In genomic region chr1:66570196-66570595, GRCh38 we compare ENCODE assay signal across 21 cellular contexts. TPM values are rescaled to one million over a fixed set of nuclear protein-coding genes. Genes with fewer than 3 reads are reported as not detected.
DNase-seq lines count a peak whose midpoint lies in the region; ATAC-seq, FAIRE-seq and TF ChIP-seq lines count a peak whose summit lies in the region.
"Had no signal": no experiment of that assay in that cellular context is flagged by ENCODE, and none has a peak within 500 bp of the region (broad histone marks: within the 10 kb centered on the region; RNA-seq: fewer than 3 reads in every experiment).

No MANE protein-coding gene starts in this region.

- H3K4me3 Mint-ChIP-seq in astrocyte (ENCODE audit: unreplicated experiment): no peak overlapping the region
- no peak overlapping the region for H3K4me3 Mint-ChIP-seq in stimulated activated naive B cell treated with anti-CD40 and anti-IgM and Interleukin-4, amounts not matched to agents 10 μg/mL and 1 μg/mL and 100 μg/mL, for 72 hours
- H3K4me3 Mint-ChIP-seq: CD8-positive, alpha-beta memory T cell had no signal

- FAIRE-seq in astrocyte (lab: Jason Lieb, UNC) (no peak), keratinocyte (lab: Jason Lieb, UNC) (peak; percentile 46)
- FAIRE-seq: A549, HepG2 had no signal

- no peaks in the 10 kb centered on the region for H3K27me3 Mint-ChIP-seq in astrocyte (ENCODE audit: low read depth, unreplicated experiment)
- peaks cover 0 to 5% of the 10 kb centered on the region in 2 donors for H3K27me3 Mint-ChIP-seq in stimulated activated naive B cell treated with anti-CD40 and anti-IgM and Interleukin-4, amounts not matched to agents 10 μg/mL and 1 μg/mL and 100 μg/mL, for 72 hours

- H3K27ac ChIP-seq in GM23248: no peak overlapping the region
- no peak overlapping the region for H3K27ac ChIP-seq in astrocyte (ENCODE audit: low read depth, low read length)
- no peak overlapping the region for H3K27ac ChIP-seq in keratinocyte (ENCODE audit: control insufficient read depth, insufficient read depth, low read length)
- no peak overlapping the region for H3K27ac ChIP-seq in gastrocnemius medialis
- H3K27ac ChIP-seq: A549; BLaER1 treated with 17β-estradiol and CSF1 and Interleukin-3, amounts not matched to agents 10 nM and 100 nM; KMS-11 had no signal

- no peak for ATAC-seq in GM19023 (IDR thresholded peaks at IDR 0.05; ENCODE audit: unreplicated experiment)
- no peak for ATAC-seq in stimulated activated naive B cell treated with anti-CD40 and anti-IgM and Interleukin-4, amounts not matched to agents 10 μg/mL and 1 μg/mL and 100 μg/mL, for 72 hours (replicated peaks)
- no peak for ATAC-seq in gastrocnemius medialis
- ATAC-seq: A549, HepG2, Right ventricle myocardium inferior had no signal

- H3K4me1 ChIP-seq in GM23248 (ENCODE audit: insufficient read depth) (peaks cover 41% of the 10 kb centered on the region), astrocyte (ENCODE audit: insufficient read depth, low read length) (peaks cover 16% of the 10 kb centered on the region), keratinocyte (ENCODE audit: control insufficient read depth, extremely low read depth, insufficient read depth, low read length) (peaks cover 33% of the 10 kb centered on the region), gastrocnemius medialis (no peaks in the 10 kb centered on the region)
- H3K4me1 ChIP-seq: A549 had no signal

- H3K79me2 ChIP-seq in GM23248 (ENCODE audit: insufficient read depth) (no peaks in the 10 kb centered on the region), astrocyte (ENCODE audit: insufficient read depth, low read length) (peaks cover 13% of the 10 kb centered on the region), keratinocyte (ENCODE audit: control insufficient read depth, insufficient read depth, low read length) (no peaks in the 10 kb centered on the region)

- no peak overlapping the region for H3K27ac Mint-ChIP-seq in astrocyte (ENCODE audit: unreplicated experiment)
- no peak overlapping the region for H3K27ac Mint-ChIP-seq in stimulated activated naive B cell treated with anti-CD40 and anti-IgM and Interleukin-4, amounts not matched to agents 10 μg/mL and 1 μg/mL and 100 μg/mL, for 72 hours
- H3K27ac Mint-ChIP-seq: CD8-positive, alpha-beta memory T cell had no signal

- H2AFZ ChIP-seq in GM23248 (no peak overlapping the region), astrocyte (ENCODE audit: low read depth, low read length) (no peak overlapping the region), keratinocyte (ENCODE audit: control insufficient read depth, low read length) (no peak overlapping the region)

- H3K4me1 Mint-ChIP-seq in astrocyte (ENCODE audit: low read depth, unreplicated experiment): peaks cover 17% of the 10 kb centered on the region
- no peaks in the 10 kb centered on the region for H3K4me1 Mint-ChIP-seq in stimulated activated naive B cell treated with anti-CD40 and anti-IgM and Interleukin-4, amounts not matched to agents 10 μg/mL and 1 μg/mL and 100 μg/mL, for 72 hours
- H3K4me1 Mint-ChIP-seq: CD8-positive, alpha-beta memory T cell had no signal

- H4K20me1 ChIP-seq in GM23248 (ENCODE audit: insufficient read depth) (no peaks in the 10 kb centered on the region), astrocyte (ENCODE audit: insufficient read depth, low read length) (no peaks in the 10 kb centered on the region), keratinocyte (ENCODE audit: control insufficient read depth, extremely low read depth, insufficient read depth, low read length) (no peaks in the 10 kb centered on the region)
- H4K20me1 ChIP-seq: BLaER1 treated with 17β-estradiol and CSF1 and Interleukin-3, amounts not matched to agents 10 nM and 100 nM had no signal

- DNase-seq in GM23248 (no peak), astrocyte (ENCODE audit: low read depth) (no peak), keratinocyte (ENCODE audit: low read depth, low spot score) (no peak), NOMO-1 (lab: John Stamatoyannopoulos, UW; ENCODE audit: unreplicated experiment in 2 of 2) (no peak), gastrocnemius medialis (no peak)
- DNase-seq in stimulated activated naive B cell treated with anti-CD40 and anti-IgM and Interleukin-4, amounts not matched to agents 10 μg/mL and 1 μg/mL and 100 μg/mL, for 72 hours: no peak
- DNase-seq: CD8-positive, alpha-beta memory T cell; DMS79; NCI-H1417 treated with DMSO at 0.1 percent for 48 hours; NCI-H1930; NCI-H226; NCI-H524; NCI-H82 had no signal

- in situ Hi-C loops in GM23248 (cut with MboI) (no loop called here), gastrocnemius medialis (cut with MboI; ENCODE audit: low sequenced_read_pairs in 4 of 4) (no loop called here)

- TF ChIP-seq EP300 in Ishikawa (IDR thresholded peaks at IDR 0.05; ENCODE audit: borderline replicate concordance): peak; percentile 66; the same call in 1 of the 2 replicates

- dilution Hi-C loops in keratinocyte (cut with MboI; ENCODE audit: extremely low pct_ligation_motif_present, low sequenced_read_pairs): no loop called here

- peaks cover 3% of the 10 kb centered on the region for H3K9me3 Mint-ChIP-seq in astrocyte (ENCODE audit: unreplicated experiment)
- peaks cover 4 to 5% of the 10 kb centered on the region in 2 donors for H3K9me3 Mint-ChIP-seq in stimulated activated naive B cell treated with anti-CD40 and anti-IgM and Interleukin-4, amounts not matched to agents 10 μg/mL and 1 μg/mL and 100 μg/mL, for 72 hours

- no peak for TF ChIP-seq POLR2A in gastrocnemius medialis (IDR thresholded peaks at IDR 0.05)

- H3K9me1 ChIP-seq in keratinocyte (ENCODE audit: control insufficient read depth, extremely low read depth, insufficient read depth, low read length): no peaks in the 10 kb centered on the region

- H3K36me3 Mint-ChIP-seq in astrocyte (ENCODE audit: low read depth, unreplicated experiment): no peaks in the 10 kb centered on the region
- no peaks in the 10 kb centered on the region for H3K36me3 Mint-ChIP-seq in stimulated activated naive B cell treated with anti-CD40 and anti-IgM and Interleukin-4, amounts not matched to agents 10 μg/mL and 1 μg/mL and 100 μg/mL, for 72 hours
- H3K36me3 Mint-ChIP-seq: CD8-positive, alpha-beta memory T cell had no signal

- H3K9me3 ChIP-seq in GM23248 (ENCODE audit: low read depth): no peaks in the 10 kb centered on the region
- H3K9me3 ChIP-seq in astrocyte (ENCODE audit: insufficient read depth, low read depth, low read length): no peaks in the 10 kb centered on the region
- no peaks in the 10 kb centered on the region for H3K9me3 ChIP-seq in keratinocyte (ENCODE audit: control insufficient read depth, low read depth, low read length)
- no peaks in the 10 kb centered on the region for H3K9me3 ChIP-seq in gastrocnemius medialis
- H3K9me3 ChIP-seq: A549 had no signal

- H3F3A ChIP-seq in GM23248 (ENCODE audit: insufficient read depth): peaks cover 32% of the 10 kb centered on the region

- H3K4me3 ChIP-seq in GM23248 (no peak overlapping the region; the same call in 1 of the 2 replicates), astrocyte (ENCODE audit: insufficient read depth, low read depth, low read length) (no peak overlapping the region), keratinocyte (ENCODE audit: control insufficient read depth in 2 of 3, extremely low read depth in 1 of 3, insufficient read depth in 2 of 3, low read depth in 1 of 3, low read length in 3 of 3) (no peak overlapping the region), gastrocnemius medialis (no peak overlapping the region)
- H3K4me3 ChIP-seq: A549; BLaER1 treated with 17β-estradiol and CSF1 and Interleukin-3, amounts not matched to agents 10 nM and 100 nM had no signal

- H3K9me2 ChIP-seq in GM23248 (ENCODE audit: insufficient read depth): peaks cover 6% of the 10 kb centered on the region

- H3K9ac ChIP-seq in GM23248 (no peak overlapping the region), astrocyte (ENCODE audit: low read length) (no peak overlapping the region), keratinocyte (ENCODE audit: control insufficient read depth, extremely low read depth, insufficient read depth, low read length) (no peak overlapping the region)
- H3K9ac ChIP-seq: BLaER1 treated with 17β-estradiol and CSF1 and Interleukin-3, amounts not matched to agents 10 nM and 100 nM; KMS-11 had no signal

- TF ChIP-seq CTCF in astrocyte (IDR thresholded peaks at IDR 0.05; ENCODE audit: insufficient read depth, low read depth, low read length) (no peak), keratinocyte (optimal IDR thresholded peaks at IDR 0.05 in 1 of 3, IDR thresholded peaks at IDR 0.05 in 1 of 3, conservative IDR thresholded peaks at IDR 0.05 in 1 of 3; ENCODE audit: extremely low read depth in 1 of 3, insufficient read depth in 2 of 3, low read length in 3 of 3) (no peak), gastrocnemius medialis (IDR thresholded peaks at IDR 0.05 in 4 of 5, conservative IDR thresholded peaks at IDR 0.05 in 1 of 5) (no peak)

- H3K36me3 ChIP-seq in GM23248 (ENCODE audit: low read depth) (no peaks in the 10 kb centered on the region), astrocyte (ENCODE audit: insufficient read depth, low read length) (no peaks in the 10 kb centered on the region), keratinocyte (ENCODE audit: control insufficient read depth in 2 of 2, extremely low read depth in 1 of 2, insufficient read depth in 2 of 2, low read length in 2 of 2) (no peaks in the 10 kb centered on the region), gastrocnemius medialis (no peaks in the 10 kb centered on the region)
- H3K36me3 ChIP-seq: BLaER1 treated with 17β-estradiol and CSF1 and Interleukin-3, amounts not matched to agents 10 nM and 100 nM had no signal

- no peaks in the 10 kb centered on the region for H3K27me3 ChIP-seq in GM23248 (replicated peaks; ENCODE audit: insufficient read depth)
- H3K27me3 ChIP-seq in astrocyte (ENCODE audit: insufficient read depth, low read length): no peaks in the 10 kb centered on the region
- no peaks in the 10 kb centered on the region for H3K27me3 ChIP-seq in keratinocyte (ENCODE audit: control insufficient read depth, extremely low read depth, insufficient read depth, low read length)
- H3K27me3 ChIP-seq in gastrocnemius medialis: no peaks in the 10 kb centered on the region
- H3K27me3 ChIP-seq: BLaER1 treated with 17β-estradiol and CSF1 and Interleukin-3, amounts not matched to agents 10 nM and 100 nM had no signal

- intact Hi-C loops in gastrocnemius medialis (cut with DNase I; ENCODE audit: low total_unique reads): no loop called here

- H3K4me2 ChIP-seq in GM23248 (ENCODE audit: unreplicated experiment): peak overlapping the region; percentile 28
- peak overlapping the region; percentile 11 for H3K4me2 ChIP-seq in astrocyte (ENCODE audit: low read length)
- peak overlapping the region; percentile 31 for H3K4me2 ChIP-seq in keratinocyte (ENCODE audit: control insufficient read depth, extremely low read depth, insufficient read depth, low read depth, low read length)
- H3K4me2 ChIP-seq: A549; BLaER1 treated with 17β-estradiol and CSF1 and Interleukin-3, amounts not matched to agents 10 nM and 100 nM; KMS-11 had no signal

- TF ChIP-seq RAD21 in Ishikawa (IDR thresholded peaks at IDR 0.05; ENCODE audit: low read depth): no peak

RNA-seq across cellular contexts. Expression of gene SGIP1, which starts 36.2 kb away (rescaled TPM):
- total RNA-seq in GM23248 (2014; rRNA removed; shearing (Covaris generic)): 2.1 and 4.0 TPM in 2 replicates
- polyA plus RNA-seq in GM23248 (2016; fragmentation: Nextera tagmentation; extraction: Ambion mirVana): 7.3 and 7.7 TPM in 2 replicates
- total RNA-seq in astrocyte: 4.4 and 8.8 TPM in 2 replicates
- 0.02 to 0.09 TPM (median 0.05 TPM) in 3 replicates for polyA plus RNA-seq in keratinocyte
- not detected for polyA plus RNA-seq in keratinocyte (2011; ENCODE audit: low read depth)
- 0.04 and 0.19 TPM in 2 replicates for polyA plus RNA-seq in keratinocyte (2011; cell fraction: cytosol; rRNA removed)
- polyA plus RNA-seq in keratinocyte (2011; cell fraction: nucleus; rRNA removed): 0.05 and 0.39 TPM in 2 replicates
- 0.05 and 0.11 TPM in 2 replicates for polyA plus RNA-seq in keratinocyte (2012; ENCODE audit: low replicate concordance)
- 0.16 TPM in 1 of 3 replicates, not detected in the others for polyA minus RNA-seq in keratinocyte
- not detected for polyA minus RNA-seq in keratinocyte (2011; cell fraction: cytosol; rRNA and poly(A)+ RNA removed)
- polyA minus RNA-seq in keratinocyte (2011; cell fraction: nucleus; rRNA and poly(A)+ RNA removed): 0.62 TPM in 1 of 2 replicates, not detected in the other
- total RNA-seq in gastrocnemius medialis: 1 to 10 TPM; 2.5 to 7.1 (median 2.9) TPM
- total RNA-seq: CD8-positive, alpha-beta memory T cell; HepG2; MCF 10A had no signal
- polyA plus RNA-seq: A549; CD8-positive, alpha-beta memory T cell; HepG2 had no signal
